13 cellular contexts compared by ENCODE assay signal in genomic region chr1:43067233-43067745, GRCh38.
A peak's percentile ranks its signal among the peaks of the same experiment; 100 is the strongest.
DNase-seq lines count a peak whose midpoint lies in the region; ATAC-seq and TF ChIP-seq lines count a peak whose summit lies in the region.
"Had no signal": no experiment of that assay in that cellular context is flagged by ENCODE, and none has a peak within 500 bp of the region (broad histone marks: within the 10 kb centered on the region; RNA-seq: fewer than 3 reads in every experiment).

No MANE protein-coding gene starts in this region.

- H3K27me3 ChIP-seq in WERI-Rb-1 (ENCODE audit: insufficient read depth, low read depth, severe bottlenecking) (no peaks in the 10 kb centered on the region), endodermal cell (ENCODE audit: control insufficient read depth, insufficient read depth, low read length, poor library complexity, severe bottlenecking) (no peaks in the 10 kb centered on the region), testis (no peaks in the 10 kb centered on the region), aorta (ENCODE audit: control insufficient read depth in 1 of 2, insufficient read depth in 2 of 2, low read length in 1 of 2) (no peaks in the 10 kb centered on the region)
- H3K27me3 ChIP-seq: cardiac muscle cell had no signal

- H3K9me3 Mint-ChIP-seq in T-helper 2 cell treated with Interferon-gamma antibody and Interleukin-4, amounts not matched to agents 5 μg/mL and 100 μg/mL, for 36 hours = no peaks in the 10 kb centered on the region
- H3K9me3 Mint-ChIP-seq in endodermal cell = no peaks in the 10 kb centered on the region
- H3K9me3 Mint-ChIP-seq: CD4-positive, CD25-positive, alpha-beta regulatory T cell had no signal

- H3K27ac ChIP-seq in WERI-Rb-1 (peak overlapping the region; percentile 88), endodermal cell (ENCODE audit: low read depth, low read length) (no peak overlapping the region), testis (no peak overlapping the region), aorta (ENCODE audit: low read depth in 1 of 2, low read length in 2 of 2) (no peak overlapping the region)
- H3K27ac ChIP-seq: cardiac muscle cell, left lung had no signal

- no peak overlapping the region for H3K4me3 ChIP-seq in WERI-Rb-1 (ENCODE audit: low read depth, low read length)
- H3K4me3 ChIP-seq in endodermal cell (ENCODE audit: low read length) = no peak overlapping the region
- peak overlapping the region; percentile 49 for H3K4me3 ChIP-seq in retinal pigment epithelial cell (ENCODE audit: low read length)
- H3K4me3 ChIP-seq in testis = peak overlapping the region in 1 of 2 donors; percentile 35
- H3K4me3 ChIP-seq in aorta (ENCODE audit: low read length in 2 of 2) = no peak overlapping the region
- H3K4me3 ChIP-seq: cardiac muscle cell had no signal

- no peak for DNase-seq in T-helper 2 cell treated with Interferon-gamma antibody and Interleukin-4, amounts not matched to agents 5 μg/mL and 100 μg/mL, for 36 hours (ENCODE audit: low spot score)
- DNase-seq in T-helper 2 cell (no peak), WERI-Rb-1 (no peak), endodermal cell (peak; percentile 45), retinal pigment epithelial cell (ENCODE audit: low read depth) (peak; percentile 52), testis (no peak), islet precursor cell (no peak), aorta (no peak)
- DNase-seq: left lung, NCI-H187 had no signal

- ATAC-seq in aorta (ENCODE audit: low FRiP score) = no peak
- ATAC-seq: HCT116 had no signal

- no peaks in the 10 kb centered on the region for H3K36me3 ChIP-seq in WERI-Rb-1
- H3K36me3 ChIP-seq in endodermal cell (ENCODE audit: control insufficient read depth, insufficient read depth, low read length) = no peaks in the 10 kb centered on the region
- no peaks in the 10 kb centered on the region for H3K36me3 ChIP-seq in testis (ENCODE audit: low read depth, missing control alignments)
- H3K36me3 ChIP-seq in aorta (ENCODE audit: control insufficient read depth in 1 of 2, insufficient read depth in 2 of 2, low read length in 1 of 2) = no peaks in the 10 kb centered on the region
- H3K36me3 ChIP-seq: cardiac muscle cell, left lung had no signal

- H3K4me1 Mint-ChIP-seq in T-helper 2 cell treated with Interferon-gamma antibody and Interleukin-4, amounts not matched to agents 5 μg/mL and 100 μg/mL, for 36 hours (ENCODE audit: low read depth) = peaks cover 2% of the 10 kb centered on the region
- peaks cover 15% of the 10 kb centered on the region for H3K4me1 Mint-ChIP-seq in endodermal cell

- intact Hi-C loops in testis (cut with DNase I; ENCODE audit: low total_unique reads) = loop anchor here (5.0 kb wide), 1 partner anchor 145 kb away; no protein-coding TSS in a partner anchor
- intact Hi-C loops in aorta (cut with DNase I) = no loop called here

- no peak for TF ChIP-seq POLR2A in testis (IDR thresholded peaks at IDR 0.05)

- peaks cover 11% of the 10 kb centered on the region for H3K27me3 Mint-ChIP-seq in T-helper 2 cell treated with Interferon-gamma antibody and Interleukin-4, amounts not matched to agents 5 μg/mL and 100 μg/mL, for 36 hours (ENCODE audit: low read depth)
- peaks cover 13% of the 10 kb centered on the region for H3K27me3 Mint-ChIP-seq in endodermal cell (ENCODE audit: insufficient read depth)
- H3K27me3 Mint-ChIP-seq: CD4-positive, CD25-positive, alpha-beta regulatory T cell had no signal

- WGBS in endodermal cell (ENCODE audit: insufficient coverage in 1 of 2, insufficient read length in 1 of 2), 2 experiments = 92 to 94% methylated on average over 6 of the region's 6 CpGs
- WGBS in testis, 2 donors = 90% methylated on average over 6 of the region's 6 CpGs; no CpG with 5 or more reads in 1 of the 2 donors
- 95 to 98% methylated on average over 6 of the region's 6 CpGs for WGBS in aorta, 2 donors

- no peaks in the 10 kb centered on the region for H3K4me1 ChIP-seq in endodermal cell (ENCODE audit: control insufficient read depth, insufficient read depth, low read length)
- H3K4me1 ChIP-seq in testis = peaks cover 5% of the 10 kb centered on the region
- H3K4me1 ChIP-seq in aorta (ENCODE audit: control insufficient read depth in 1 of 2, insufficient read depth in 2 of 2, low read length in 2 of 2) = no peaks in the 10 kb centered on the region

- H3K9ac ChIP-seq in endodermal cell (ENCODE audit: extremely low read depth, low read length, poor library complexity, severe bottlenecking) = no peak overlapping the region

- H3K9me3 ChIP-seq in WERI-Rb-1 (ENCODE audit: severe bottlenecking) (no peaks in the 10 kb centered on the region), endodermal cell (ENCODE audit: control insufficient read depth, low read length) (no peaks in the 10 kb centered on the region), testis (no peaks in the 10 kb centered on the region), aorta (ENCODE audit: control insufficient read depth, low read length) (no peaks in the 10 kb centered on the region)
- H3K9me3 ChIP-seq: left lung had no signal

- no peak overlapping the region for H3K27ac Mint-ChIP-seq in T-helper 2 cell treated with Interferon-gamma antibody and Interleukin-4, amounts not matched to agents 5 μg/mL and 100 μg/mL, for 36 hours
- no peak overlapping the region for H3K27ac Mint-ChIP-seq in endodermal cell

- no peaks in the 10 kb centered on the region for H3K36me3 Mint-ChIP-seq in T-helper 2 cell treated with Interferon-gamma antibody and Interleukin-4, amounts not matched to agents 5 μg/mL and 100 μg/mL, for 36 hours (ENCODE audit: low read depth)
- H3K36me3 Mint-ChIP-seq in endodermal cell (ENCODE audit: low read depth) = no peaks in the 10 kb centered on the region
- H3K36me3 Mint-ChIP-seq: CD4-positive, CD25-positive, alpha-beta regulatory T cell had no signal

- TF ChIP-seq CTCF in WERI-Rb-1 (IDR thresholded peaks at IDR 0.05; ENCODE audit: low read depth, low read length) = no peak
- TF ChIP-seq CTCF in endodermal cell (conservative IDR thresholded peaks at IDR 0.05) = no peak
- no peak for TF ChIP-seq CTCF in retinal pigment epithelial cell (conservative IDR thresholded peaks at IDR 0.05; ENCODE audit: low read depth, low read length)
- no peak for TF ChIP-seq CTCF in testis (IDR thresholded peaks at IDR 0.05)

- peak overlapping the region; percentile 56 for H3K4me3 Mint-ChIP-seq in T-helper 2 cell treated with Interferon-gamma antibody and Interleukin-4, amounts not matched to agents 5 μg/mL and 100 μg/mL, for 36 hours
- H3K4me3 Mint-ChIP-seq in endodermal cell = peak overlapping the region; percentile 35

Comparison
In these comparisons a context has a peak if more than half of its experiments do, and no peak if none do; other contexts are left out.
1. DNase-seq: peak in endodermal cell (single experiment) and retinal pigment epithelial cell (single experiment); none in T-helper 2 cell treated with Interferon-gamma antibody and Interleukin-4, amounts not matched to agents 5 μg/mL and 100 μg/mL, for 36 hours (single experiment), T-helper 2 cell (0 of 5), WERI-Rb-1 (single experiment), testis (single experiment), islet precursor cell (single experiment) and aorta (0 of 2).